In genomic region chr1:185804608-185805007, GRCh38 we compare ENCODE assay signal across 24 cellular contexts.
"Had no signal": no experiment of that assay in that cellular context is flagged by ENCODE, and none has a peak within 500 bp of the region (broad histone marks: within the 10 kb centered on the region; RNA-seq: fewer than 3 reads in every experiment).

No MANE protein-coding gene starts in this region.

- ATAC-seq: activated CD8-positive, alpha-beta memory T cell treated with anti-CD3 and anti-CD28 coated beads, Interleukin-2, amount 10 ng/mL, durations not matched to agents 7 days and 5 days; T-cell had no signal

- H3K4me3 ChIP-seq: cardiac muscle cell, SJSA1 had no signal

- DNase-seq: activated B cell treated with CpG ODN at 0.5 μM for 24 hours; activated CD4-positive, alpha-beta T cell treated with anti-CD3 and anti-CD28 coated beads for 1 hour; activated CD4-positive, alpha-beta T cell treated with anti-CD3 and anti-CD28 coated beads, Interleukin-2, amount 10 ng/mL, durations not matched to agents 24 days and 14 days; activated CD4-positive, alpha-beta T cell treated with anti-CD3 and anti-CD28 coated beads, Interleukin-2, amount 50 U/mL, for 48 hours; activated CD8-positive, alpha-beta memory T cell treated with anti-CD3 and anti-CD28 coated beads, Interleukin-2, amount 10 ng/mL, durations not matched to agents 7 days and 5 days; activated effector memory CD4-positive, alpha-beta T cell treated with Interleukin-2 at 50 U/mL for 16 hours; activated naive CD4-positive, alpha-beta T cell; activated T-cell treated with anti-CD3 and anti-CD28 coated beads, Interleukin-2, amount 50 U/mL, for 24 hours; brain microvascular endothelial cell; Karpas-422; MM.1S; NCI-H146; NCI-H187 treated with DMSO at 0.1 percent for 48 hours; NCI-H2081 treated with DMSO at 0.1 percent for 48 hours; NCI-H446; NCI-H524; SHP77; T-cell; T-helper 2 cell; T1000 had no signal

- H3K27ac ChIP-seq: brain microvascular endothelial cell, cardiac muscle cell, SJSA1 had no signal

- H3K36me3 ChIP-seq: brain microvascular endothelial cell, cardiac muscle cell, SJSA1 had no signal

- H3K9me3 ChIP-seq: SJSA1 had no signal

- H3K4me3 Mint-ChIP-seq: activated B cell treated with CpG ODN at 0.5 μM for 24 hours; activated CD4-positive, alpha-beta T cell treated with anti-CD3 and anti-CD28 coated beads, Interleukin-2, amount 10 ng/mL, durations not matched to agents 24 days and 14 days; activated CD8-positive, alpha-beta memory T cell treated with anti-CD3 and anti-CD28 coated beads, Interleukin-2, amount 10 ng/mL, durations not matched to agents 7 days and 5 days; activated naive CD4-positive, alpha-beta T cell treated with anti-CD3 and anti-CD28 coated beads, Interleukin-2, amount 50 U/mL, for 24 hours; activated T-cell treated with anti-CD3 and anti-CD28 coated beads, Interleukin-2, amount 50 U/mL, for 24 hours; activated T-helper 1 cell treated with anti-CD3 and anti-CD28 coated beads, Interleukin-12 subunit alpha, Interleukin-12 subunit beta, Interleukin-2, Interleukin-4 antibody, amounts not matched to agents 30 ng/mL and 10 ng/mL and 1 ng/mL, durations not matched to agents 14 hours and 24 hours and 36 hours; T-cell had no signal

- H3K27me3 ChIP-seq: brain microvascular endothelial cell, cardiac muscle cell, SJSA1 had no signal

- H3K27ac Mint-ChIP-seq: activated B cell treated with CpG ODN at 0.5 μM for 24 hours; activated CD4-positive, alpha-beta T cell treated with anti-CD3 and anti-CD28 coated beads, Interleukin-2, amount 10 ng/mL, durations not matched to agents 24 days and 14 days; activated CD8-positive, alpha-beta memory T cell treated with anti-CD3 and anti-CD28 coated beads, Interleukin-2, amount 10 ng/mL, durations not matched to agents 7 days and 5 days; activated naive CD4-positive, alpha-beta T cell treated with anti-CD3 and anti-CD28 coated beads, Interleukin-2, amount 50 U/mL, for 24 hours; activated T-cell treated with anti-CD3 and anti-CD28 coated beads, Interleukin-2, amount 50 U/mL, for 24 hours; activated T-helper 1 cell treated with anti-CD3 and anti-CD28 coated beads, Interleukin-12 subunit alpha, Interleukin-12 subunit beta, Interleukin-2, Interleukin-4 antibody, amounts not matched to agents 30 ng/mL and 10 ng/mL and 1 ng/mL, durations not matched to agents 14 hours and 24 hours and 36 hours; T-cell had no signal

- H3K9me3 Mint-ChIP-seq: activated B cell treated with CpG ODN at 0.5 μM for 24 hours; activated naive CD4-positive, alpha-beta T cell treated with anti-CD3 and anti-CD28 coated beads, Interleukin-2, amount 50 U/mL, for 24 hours; activated T-helper 1 cell treated with anti-CD3 and anti-CD28 coated beads, Interleukin-12 subunit alpha, Interleukin-12 subunit beta, Interleukin-2, Interleukin-4 antibody, amounts not matched to agents 30 ng/mL and 10 ng/mL and 1 ng/mL, durations not matched to agents 14 hours and 24 hours and 36 hours had no signal

- H3K4me1 Mint-ChIP-seq: activated B cell treated with CpG ODN at 0.5 μM for 24 hours; activated CD4-positive, alpha-beta T cell treated with anti-CD3 and anti-CD28 coated beads, Interleukin-2, amount 10 ng/mL, durations not matched to agents 24 days and 14 days; activated CD8-positive, alpha-beta memory T cell treated with anti-CD3 and anti-CD28 coated beads, Interleukin-2, amount 10 ng/mL, durations not matched to agents 7 days and 5 days; activated naive CD4-positive, alpha-beta T cell treated with anti-CD3 and anti-CD28 coated beads, Interleukin-2, amount 50 U/mL, for 24 hours; T-cell had no signal

- H3K36me3 Mint-ChIP-seq: activated CD8-positive, alpha-beta memory T cell treated with anti-CD3 and anti-CD28 coated beads, Interleukin-2, amount 10 ng/mL, durations not matched to agents 7 days and 5 days; T-cell had no signal
